In genomic region chr6:7493866-7494265, GRCh38 we compare ENCODE assay signal across 34 cellular contexts.
"Had no signal": no experiment of that assay in that cellular context is flagged by ENCODE, and none has a peak within 500 bp of the region (broad histone marks: within the 10 kb centered on the region; RNA-seq: fewer than 3 reads in every experiment).

No MANE protein-coding gene starts in this region.

- DNase-seq: activated effector memory CD4-positive, alpha-beta T cell treated with anti-CD3 and anti-CD28 coated beads, Interleukin-2, amount 50 U/mL, for 16 hours; activated effector memory CD4-positive, alpha-beta T cell treated with Interleukin-2 at 50 U/mL for 16 hours; activated gamma-delta T cell; activated gamma-delta T cell treated with Interleukin-2 at 50 U/mL for 16 hours; activated naive CD4-positive, alpha-beta T cell; activated naive CD4-positive, alpha-beta T cell treated with anti-CD3 and anti-CD28 coated beads for 36 hours; activated naive CD4-positive, alpha-beta T cell treated with anti-CD3 and anti-CD28 coated beads, Interleukin-2, amount 10 ng/mL, durations not matched to agents 7 days and 5 days; activated naive CD4-positive, alpha-beta T cell treated with anti-CD3 and anti-CD28 coated beads, Interleukin-2, amount 50 U/mL, for 16 hours; activated naive CD4-positive, alpha-beta T cell treated with Interleukin-2 at 50 U/mL for 16 hours; activated naive CD8-positive, alpha-beta T cell treated with anti-CD3 and anti-CD28 coated beads for 36 hours; activated naive CD8-positive, alpha-beta T cell treated with anti-CD3 and anti-CD28 coated beads, Interleukin-2, amount 10 ng/mL, durations not matched to agents 7 days and 5 days; activated naive CD8-positive, alpha-beta T cell treated with anti-CD3 and anti-CD28 coated beads, Interleukin-2, amount 50 U/mL, for 24 hours; activated T-cell treated with anti-CD3 and anti-CD28 coated beads for 4 hours; activated T-cell treated with anti-CD3 and anti-CD28 coated beads, Interleukin-2, amount 50 U/mL, for 1 hour; activated T-cell treated with anti-CD3 and anti-CD28 coated beads, Interleukin-2, amount 50 U/mL, for 24 hours; activated T-cell treated with anti-CD3 and anti-CD28 coated beads, Interleukin-2, amount 50 U/mL, for 4 hours; activated T-cell treated with anti-CD3 and anti-CD28 coated beads, Interleukin-2, amount 50 U/mL, for 48 hours; activated T-cell treated with anti-CD3 and anti-CD28 coated beads, Interleukin-2, amount 50 U/mL, for 72 hours; adrenal gland; amniotic stem cell; amygdala; anterior cingulate cortex; aorta; body of pancreas; brain microvascular endothelial cell; caudate nucleus; central memory CD4-positive, alpha-beta T cell; cerebellar nuclear complex had no signal

- FAIRE-seq: astrocyte had no signal

- H3K27ac ChIP-seq: adrenal gland, ascending aorta, body of pancreas, brain microvascular endothelial cell, breast epithelium, cardiac muscle cell had no signal

- H3K9me3 ChIP-seq: adrenal gland, ascending aorta, body of pancreas, breast epithelium had no signal

- H3K36me3 ChIP-seq: adrenal gland, ascending aorta, brain microvascular endothelial cell, breast epithelium, cardiac muscle cell had no signal

- ATAC-seq: activated naive CD4-positive, alpha-beta T cell treated with anti-CD3 and anti-CD28 coated beads, Interleukin-2, amount 50 U/mL, for 72 hours; activated naive CD8-positive, alpha-beta T cell treated with anti-CD3 and anti-CD28 coated beads, Interleukin-2, amount 50 U/mL, for 24 hours; activated T-cell treated with anti-CD3 and anti-CD28 coated beads, Interleukin-2, amount 50 U/mL, for 4 hours; activated T-cell treated with anti-CD3 and anti-CD28 coated beads, Interleukin-2, amount 50 U/mL, for 72 hours; activated T-helper 17 cell treated with anti-CD3 and anti-CD28 coated beads, Interleukin-2, amount 50 U/mL, for 72 hours; body of pancreas had no signal

- H3K4me1 ChIP-seq: adrenal gland, ascending aorta, body of pancreas, breast epithelium had no signal

- H3K27me3 ChIP-seq: ascending aorta, body of pancreas, brain microvascular endothelial cell, breast epithelium, cardiac muscle cell had no signal

- H3K4me3 ChIP-seq: adrenal gland, ascending aorta, body of pancreas, breast epithelium, cardiac muscle cell had no signal
